Comparison of ENCODE assay signal across 8 cellular contexts in the genomic region with DNA sequence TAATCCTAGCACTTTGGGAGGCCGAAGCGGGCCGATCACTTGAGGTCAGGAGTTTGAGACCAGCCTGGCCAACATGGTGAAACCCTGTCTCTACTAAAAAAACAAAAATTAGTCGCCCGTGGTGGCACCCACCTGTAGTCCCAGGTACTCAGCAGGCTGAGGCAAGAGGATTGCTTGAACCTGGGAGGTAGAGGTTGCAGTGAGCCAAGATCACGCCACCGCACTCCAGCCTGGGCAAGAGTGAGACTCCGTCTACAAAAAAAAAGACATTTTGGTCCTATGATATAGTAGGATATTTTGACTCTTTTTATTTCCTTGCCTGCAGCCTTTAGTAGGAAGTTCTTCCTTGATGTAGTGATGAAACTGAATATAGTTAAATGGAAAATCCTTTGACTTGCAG. TPM values are rescaled to one million over a fixed set of nuclear protein-coding genes. Genes with fewer than 3 reads are reported as not detected.
A peak's percentile ranks its signal among the peaks of the same experiment; 100 is the strongest.
DNase-seq lines count a peak whose midpoint lies in the region; ATAC-seq and TF ChIP-seq lines count a peak whose summit lies in the region.
"Not testable (repeated sequence)": the region's sequence is repeated elsewhere in the genome, so short reads cannot be mapped to it uniquely, and the experiment has no call there.

No MANE protein-coding gene starts in this region.

- H3K36me3 ChIP-seq in GM23248 (ENCODE audit: low read depth); SK-N-MC (ENCODE audit: insufficient read depth, low read length); gastroesophageal sphincter; tibial artery: not testable (repeated sequence)

- H3K9me3 Mint-ChIP-seq in activated CD8-positive, alpha-beta T cell treated with anti-CD3 and anti-CD28 coated beads, Interleukin-2, amount 10 ng/mL, durations not matched to agents 7 days and 5 days (ENCODE audit: insufficient read depth); activated naive CD8-positive, alpha-beta T cell treated with anti-CD3 and anti-CD28 coated beads for 36 hours; natural killer cell treated with Interleukin-12 subunit alpha and Interleukin-12 subunit beta and Interleukin-15 and Interleukin-18, amount 100 ng/mL, for 72 hours; stimulated activated effector memory CD8-positive, alpha-beta T cell treated with anti-CD3 and anti-CD28 coated beads, Interleukin-12 subunit alpha, Interleukin-12 subunit beta, amount 100 ng/mL, for 72 hours: not testable (repeated sequence)

- not testable (repeated sequence) for H3K79me2 ChIP-seq in GM23248 (ENCODE audit: insufficient read depth)

- not testable (repeated sequence) for H3K27me3 Mint-ChIP-seq in activated CD8-positive, alpha-beta T cell treated with anti-CD3 and anti-CD28 coated beads, Interleukin-2, amount 10 ng/mL, durations not matched to agents 7 days and 5 days (ENCODE audit: low read depth)
- peaks cover 23% of the 10 kb centered on the region for H3K27me3 Mint-ChIP-seq in activated naive CD8-positive, alpha-beta T cell treated with anti-CD3 and anti-CD28 coated beads for 36 hours
- peaks cover 10 to 15% of the 10 kb centered on the region in 2 donors for H3K27me3 Mint-ChIP-seq in natural killer cell treated with Interleukin-12 subunit alpha and Interleukin-12 subunit beta and Interleukin-15 and Interleukin-18, amount 100 ng/mL, for 72 hours

- not testable (repeated sequence) for H4K20me1 ChIP-seq in GM23248 (ENCODE audit: insufficient read depth)

- not testable (repeated sequence) for DNase-seq in GM23248; SK-N-MC (ENCODE audit: low read depth, low spot score); activated CD8-positive, alpha-beta T cell treated with anti-CD3 and anti-CD28 coated beads, Interleukin-2, amount 10 ng/mL, durations not matched to agents 7 days and 5 days; activated naive CD8-positive, alpha-beta T cell treated with anti-CD3 and anti-CD28 coated beads for 36 hours; natural killer cell treated with Interleukin-12 subunit alpha and Interleukin-12 subunit beta and Interleukin-15 and Interleukin-18, amount 100 ng/mL, for 72 hours (ENCODE audit: low spot score); stimulated activated effector memory CD8-positive, alpha-beta T cell treated with anti-CD3 and anti-CD28 coated beads, Interleukin-12 subunit alpha, Interleukin-12 subunit beta, amount 100 ng/mL, for 72 hours (ENCODE audit: low spot score in 2 of 2); tibial artery

- POLR2A ChIA-PET in activated CD8-positive, alpha-beta T cell treated with anti-CD3 and anti-CD28 coated beads, Interleukin-2, amount 10 ng/mL, durations not matched to agents 7 days and 5 days (lab: Charles Lee), result not testable (repeated sequence)

- not testable (repeated sequence) for H3K9me3 ChIP-seq in GM23248 (ENCODE audit: low read depth); SK-N-MC (ENCODE audit: low read depth, low read length); gastroesophageal sphincter; tibial artery

- ATAC-seq in activated CD8-positive, alpha-beta T cell treated with anti-CD3 and anti-CD28 coated beads, Interleukin-2, amount 10 ng/mL, durations not matched to agents 7 days and 5 days; gastroesophageal sphincter; natural killer cell treated with Interleukin-12 subunit alpha and Interleukin-12 subunit beta and Interleukin-15 and Interleukin-18, amount 100 ng/mL, for 72 hours; stimulated activated effector memory CD8-positive, alpha-beta T cell treated with anti-CD3 and anti-CD28 coated beads, Interleukin-12 subunit alpha, Interleukin-12 subunit beta, amount 100 ng/mL, for 72 hours: not testable (repeated sequence)

- not testable (repeated sequence) for TF ChIP-seq CTCF in gastroesophageal sphincter (IDR thresholded peaks at IDR 0.05); tibial artery (IDR thresholded peaks at IDR 0.05)

- CTCF ChIA-PET in activated CD8-positive, alpha-beta T cell treated with anti-CD3 and anti-CD28 coated beads, Interleukin-2, amount 10 ng/mL, durations not matched to agents 7 days and 5 days (lab: Charles Lee), result interaction anchor here (1.7 kb wide), 1 partner anchor 9 kb away, joined by 4 read pairs; no protein-coding TSS in a partner anchor

- H3K27ac Mint-ChIP-seq in activated CD8-positive, alpha-beta T cell treated with anti-CD3 and anti-CD28 coated beads, Interleukin-2, amount 10 ng/mL, durations not matched to agents 7 days and 5 days, result peak overlapping the region; percentile 13
- H3K27ac Mint-ChIP-seq in activated naive CD8-positive, alpha-beta T cell treated with anti-CD3 and anti-CD28 coated beads for 36 hours, result peak overlapping the region; percentile 92
- peak overlapping the region in 1 of 2 donors; percentile 84 for H3K27ac Mint-ChIP-seq in natural killer cell treated with Interleukin-12 subunit alpha and Interleukin-12 subunit beta and Interleukin-15 and Interleukin-18, amount 100 ng/mL, for 72 hours
- H3K27ac Mint-ChIP-seq in stimulated activated effector memory CD8-positive, alpha-beta T cell treated with anti-CD3 and anti-CD28 coated beads, Interleukin-12 subunit alpha, Interleukin-12 subunit beta, amount 100 ng/mL, for 72 hours, result peak overlapping the region; percentile 89

- not testable (repeated sequence) for H3K36me3 Mint-ChIP-seq in activated CD8-positive, alpha-beta T cell treated with anti-CD3 and anti-CD28 coated beads, Interleukin-2, amount 10 ng/mL, durations not matched to agents 7 days and 5 days (ENCODE audit: low read depth); activated naive CD8-positive, alpha-beta T cell treated with anti-CD3 and anti-CD28 coated beads for 36 hours; natural killer cell treated with Interleukin-12 subunit alpha and Interleukin-12 subunit beta and Interleukin-15 and Interleukin-18, amount 100 ng/mL, for 72 hours; stimulated activated effector memory CD8-positive, alpha-beta T cell treated with anti-CD3 and anti-CD28 coated beads, Interleukin-12 subunit alpha, Interleukin-12 subunit beta, amount 100 ng/mL, for 72 hours

- H3K27me3 ChIP-seq in GM23248 (replicated peaks; ENCODE audit: insufficient read depth); gastroesophageal sphincter; tibial artery: not testable (repeated sequence)

- TF ChIP-seq EP300 in gastroesophageal sphincter (IDR thresholded peaks at IDR 0.05), result not testable (repeated sequence)

- H3K4me3 Mint-ChIP-seq in activated CD8-positive, alpha-beta T cell treated with anti-CD3 and anti-CD28 coated beads, Interleukin-2, amount 10 ng/mL, durations not matched to agents 7 days and 5 days; activated naive CD8-positive, alpha-beta T cell treated with anti-CD3 and anti-CD28 coated beads for 36 hours: not testable (repeated sequence)
- H3K4me3 Mint-ChIP-seq in natural killer cell treated with Interleukin-12 subunit alpha and Interleukin-12 subunit beta and Interleukin-15 and Interleukin-18, amount 100 ng/mL, for 72 hours, result peak overlapping the region; percentile 73
- peak overlapping the region; percentile 49 for H3K4me3 Mint-ChIP-seq in stimulated activated effector memory CD8-positive, alpha-beta T cell treated with anti-CD3 and anti-CD28 coated beads, Interleukin-12 subunit alpha, Interleukin-12 subunit beta, amount 100 ng/mL, for 72 hours

- H3K4me3 ChIP-seq in GM23248, SK-N-MC, gastroesophageal sphincter, tibial artery: not testable (repeated sequence)

- intact Hi-C loops in tibial artery (cut with DNase I; ENCODE audit: low total_unique reads), result not testable (repeated sequence)

- not testable (repeated sequence) for H3K9me2 ChIP-seq in GM23248 (ENCODE audit: insufficient read depth)

- peaks cover 28% of the 10 kb centered on the region for H3K4me1 Mint-ChIP-seq in activated CD8-positive, alpha-beta T cell treated with anti-CD3 and anti-CD28 coated beads, Interleukin-2, amount 10 ng/mL, durations not matched to agents 7 days and 5 days (ENCODE audit: low read depth)
- H3K4me1 Mint-ChIP-seq in activated naive CD8-positive, alpha-beta T cell treated with anti-CD3 and anti-CD28 coated beads for 36 hours, result peaks cover 30% of the 10 kb centered on the region
- peaks cover 13 to 22% of the 10 kb centered on the region in 2 donors for H3K4me1 Mint-ChIP-seq in natural killer cell treated with Interleukin-12 subunit alpha and Interleukin-12 subunit beta and Interleukin-15 and Interleukin-18, amount 100 ng/mL, for 72 hours (ENCODE audit: low read depth in 2 of 2)
- H3K4me1 Mint-ChIP-seq in stimulated activated effector memory CD8-positive, alpha-beta T cell treated with anti-CD3 and anti-CD28 coated beads, Interleukin-12 subunit alpha, Interleukin-12 subunit beta, amount 100 ng/mL, for 72 hours, result peaks cover 34% of the 10 kb centered on the region

- not testable (repeated sequence) for H3K4me2 ChIP-seq in GM23248 (ENCODE audit: unreplicated experiment)

- in situ Hi-C loops in GM23248 (cut with MboI), result not testable (repeated sequence)

- H3K4me1 ChIP-seq in GM23248 (ENCODE audit: insufficient read depth), result peaks cover 57% of the 10 kb centered on the region
- peaks cover 0 to 66% (median 26%) of the 10 kb centered on the region in 3 donors for H3K4me1 ChIP-seq in gastroesophageal sphincter
- H3K4me1 ChIP-seq in tibial artery, result peaks cover 0 to 90% (median 64%) of the 10 kb centered on the region in 4 donors

- 97 to 98% methylated on average over 8 of the region's 8 CpGs for WGBS in GM23248 (ENCODE audit: low coverage in 1 of 2, low lambda C conversion rate in 2 of 2, missing lambda C conversion rate in 2 of 2), 2 experiments
- WGBS in gastroesophageal sphincter (ENCODE audit: low coverage in 1 of 2), 2 donors, result 97 to 100% methylated on average over 4 to 8 of the region's 8 CpGs

- not testable (repeated sequence) for TF ChIP-seq POLR2A in gastroesophageal sphincter (IDR thresholded peaks at IDR 0.05)

- H2AFZ ChIP-seq in GM23248, result not testable (repeated sequence)

- H3K27ac ChIP-seq in GM23248 (peak overlapping the region; percentile 87), SK-N-MC (peak overlapping the region; percentile 97), gastroesophageal sphincter (peak overlapping the region in 3 of 4 donors; percentile 21 to 79 (median 78)), tibial artery (peak overlapping the region; percentile 74 to 98)

- H3F3A ChIP-seq in GM23248 (ENCODE audit: insufficient read depth), result peaks cover 50% of the 10 kb centered on the region

- not testable (repeated sequence) for H3K9ac ChIP-seq in GM23248; SK-N-MC (ENCODE audit: insufficient read length)

RNA-seq across cellular contexts. Expression of a gene that starts 8.5 kb away (rescaled TPM):
- total RNA-seq in GM23248 (2014; rRNA removed; shearing (Covaris generic)), result not detected in 2 replicates
- polyA plus RNA-seq in GM23248 (2016; fragmentation: Nextera tagmentation; extraction: Ambion mirVana), result not detected in 2 replicates
- total RNA-seq in activated CD8-positive, alpha-beta T cell treated with anti-CD3 and anti-CD28 coated beads, Interleukin-2, amount 10 ng/mL, durations not matched to agents 7 days and 5 days, result not detected
- not detected for total RNA-seq in activated naive CD8-positive, alpha-beta T cell treated with anti-CD3 and anti-CD28 coated beads for 36 hours
- total RNA-seq in gastroesophageal sphincter, result not detected
- total RNA-seq in natural killer cell treated with Interleukin-12 subunit alpha and Interleukin-12 subunit beta and Interleukin-15 and Interleukin-18, amount 100 ng/mL, for 72 hours, result not detected

RNA-seq across cellular contexts. Expression of a gene that starts 21.9 kb away (rescaled TPM):
- total RNA-seq in GM23248 (2014; rRNA removed; shearing (Covaris generic)), result 39.6 and 41.0 TPM in 2 replicates
- 32.9 and 36.7 TPM in 2 replicates for polyA plus RNA-seq in GM23248 (2016; fragmentation: Nextera tagmentation; extraction: Ambion mirVana)
- total RNA-seq in activated CD8-positive, alpha-beta T cell treated with anti-CD3 and anti-CD28 coated beads, Interleukin-2, amount 10 ng/mL, durations not matched to agents 7 days and 5 days, result 10 to 100 TPM; 55.7 to 58.5 TPM
- total RNA-seq in activated naive CD8-positive, alpha-beta T cell treated with anti-CD3 and anti-CD28 coated beads for 36 hours, result 10 to 100 TPM; 41.1 to 43.2 TPM
- 10 to 100 TPM; 52.7 to 96.2 (median 54.2) TPM for total RNA-seq in gastroesophageal sphincter
- 10 to 100 TPM; 59.0 to 64.6 TPM for total RNA-seq in natural killer cell treated with Interleukin-12 subunit alpha and Interleukin-12 subunit beta and Interleukin-15 and Interleukin-18, amount 100 ng/mL, for 72 hours
